In genomic region chr16:88993006-88993787, GRCh38 we compare ENCODE assay signal across 14 cellular contexts. TPM values are rescaled to one million over a fixed set of nuclear protein-coding genes. Genes with fewer than 3 reads are reported as not detected.
A peak's percentile ranks its signal among the peaks of the same experiment; 100 is the strongest.
DNase-seq lines count a peak whose midpoint lies in the region; ATAC-seq and TF ChIP-seq lines count a peak whose summit lies in the region.
"Had no signal": no experiment of that assay in that cellular context is flagged by ENCODE, and none has a peak within 500 bp of the region (broad histone marks: within the 10 kb centered on the region; RNA-seq: fewer than 3 reads in every experiment).

No MANE protein-coding gene starts in this region.

- H3K27ac ChIP-seq in RWPE2 (ENCODE audit: poor library complexity, severe bottlenecking) (no peak overlapping the region), left lung (no peak overlapping the region)

- H3K4me3 ChIP-seq in Loucy (ENCODE audit: low read length, poor library complexity, severe bottlenecking) (peak overlapping the region; percentile 33), RWPE2 (ENCODE audit: severe bottlenecking) (no peak overlapping the region), left lung (no peak overlapping the region)

- H3K9me3 ChIP-seq in Loucy (ENCODE audit: insufficient read depth, low read depth, low read length) (peaks cover 1% of the 10 kb centered on the region; the same call in 1 of the 2 replicates), RWPE2 (ENCODE audit: severe bottlenecking) (peaks cover 10% of the 10 kb centered on the region), left lung (peaks cover 2 to 13% of the 10 kb centered on the region in 2 donors)

- H3K9ac ChIP-seq in Loucy (ENCODE audit: low read depth, low read length, poor library complexity, severe bottlenecking) = peak overlapping the region; percentile 69

- H2AFZ ChIP-seq in Loucy (ENCODE audit: low read length) = no peak overlapping the region

- no peaks in the 10 kb centered on the region for H4K20me1 ChIP-seq in Loucy (ENCODE audit: insufficient read depth, low read length, poor library complexity, severe bottlenecking)

- 0 out of 3 replicates have a peak, but pooled peaks have one; percentile 12 for ATAC-seq in RWPE2 (ENCODE audit: low read depth)
- ATAC-seq in left lung = peak; percentile 17

- no peaks in the 10 kb centered on the region for H3K27me3 ChIP-seq in Loucy (ENCODE audit: insufficient read depth, low read length, poor library complexity, severe bottlenecking)
- H3K27me3 ChIP-seq in RWPE2 (ENCODE audit: insufficient read depth, poor library complexity, severe bottlenecking) = peaks cover 49% of the 10 kb centered on the region
- peaks cover 0 to 64% of the 10 kb centered on the region in 2 donors for H3K27me3 ChIP-seq in left lung

- no peaks in the 10 kb centered on the region for H3F3A ChIP-seq in Loucy (ENCODE audit: low read depth)

- DNase-seq in DMS 273 (lab: John Stamatoyannopoulos, UW; ENCODE audit: unreplicated experiment) (peak; percentile 93), RWPE2 (ENCODE audit: low spot score) (no peak), left lung (peak in 1 of 2 donors; percentile 79), hippocampal formation (lab: John Stamatoyannopoulos, UW) (no peak), cerebellum (ENCODE audit: low spot score) (no peak), SHP77 treated with DMSO at 0.1 percent for 48 hours (lab: John Stamatoyannopoulos, UW) (no peak), amygdala (lab: John Stamatoyannopoulos, UW) (no peak)
- DNase-seq: activated T-cell treated with anti-CD3 and anti-CD28 coated beads for 4 hours, anterior cingulate cortex, C1 segment of cervical spinal cord, GOT3, left cardiac atrium, T1000 had no signal

- H3K4me1 ChIP-seq in Loucy (ENCODE audit: insufficient read depth, low read length, poor library complexity, severe bottlenecking) (peaks cover 8% of the 10 kb centered on the region), RWPE2 (ENCODE audit: insufficient read depth, poor library complexity, severe bottlenecking) (no peaks in the 10 kb centered on the region), left lung (peaks cover 0 to 5% of the 10 kb centered on the region in 2 donors)

- TF ChIP-seq CTCF in Loucy (conservative IDR thresholded peaks at IDR 0.05; ENCODE audit: low read length) (no peak), RWPE2 (IDR thresholded peaks at IDR 0.05; ENCODE audit: poor library complexity, severe bottlenecking) (no peak), left lung (IDR thresholded peaks at IDR 0.05) (no peak)

- H3K4me2 ChIP-seq in Loucy (ENCODE audit: low read depth, low read length, poor library complexity, severe bottlenecking) = peak overlapping the region; percentile 41

- H3K36me3 ChIP-seq in Loucy (ENCODE audit: insufficient read depth, low read length) (no peaks in the 10 kb centered on the region), RWPE2 (ENCODE audit: low read depth) (no peaks in the 10 kb centered on the region), left lung (no peaks in the 10 kb centered on the region)

- no peaks in the 10 kb centered on the region for H3K9me2 ChIP-seq in Loucy (replicated peaks; ENCODE audit: low read depth, low read length)

- intact Hi-C loops in left lung (cut with DNase I) = no loop called here

- no peaks in the 10 kb centered on the region for H3K79me2 ChIP-seq in Loucy (ENCODE audit: insufficient read depth, low read length)

RNA-seq across cellular contexts. Expression of gene CBFA2T3, which starts 16.2 kb away (rescaled TPM):
- total RNA-seq in left lung = 10 to 100 TPM in 1 of 2 donors, 1 to 10 TPM in 1; 8.9 to 10.4 TPM
- 4.5 TPM for total RNA-seq in cerebellum
